Comparison of ENCODE assay signal across 8 cellular contexts in genomic region chr10:113454341-113455061, GRCh38.
DNase-seq lines count a peak whose midpoint lies in the region; ATAC-seq and TF ChIP-seq lines count a peak whose summit lies in the region.

No MANE protein-coding gene starts in this region.

- H3K27ac ChIP-seq in liver (ENCODE audit: low read depth in 1 of 2, low read length in 2 of 2) (no peak overlapping the region), upper lobe of left lung (no peak overlapping the region)

- peaks cover 7% of the 10 kb centered on the region for H3K9me3 Mint-ChIP-seq in chondrocyte (ENCODE audit: low read depth)

- DNase-seq in ACHN = peak; percentile 42
- peak; percentile 10 for DNase-seq in GM06990 (ENCODE audit: extremely low read depth, insufficient read length)
- DNase-seq in NCI-H460 (ENCODE audit: extremely low read depth, low read depth) = peak; percentile 36
- DNase-seq in chondrocyte (ENCODE audit: low spot score) = no peak
- peak; percentile 47 to 78 for DNase-seq in upper lobe of left lung

- H3K4me3 Mint-ChIP-seq in chondrocyte (ENCODE audit: unreplicated experiment) = peak overlapping the region; percentile 55

- ATAC-seq in upper lobe of left lung (ENCODE audit: low FRiP score in 2 of 2) (peak in 1 of 2 donors; percentile 69), HG02870 (IDR thresholded peaks at IDR 0.05; ENCODE audit: unreplicated experiment) (no peak), HG03135 (IDR thresholded peaks at IDR 0.05; ENCODE audit: unreplicated experiment) (no peak)

- peaks cover 1% of the 10 kb centered on the region; the same call in 1 of the 2 replicates for H3K27me3 ChIP-seq in GM06990 (replicated peaks; ENCODE audit: control insufficient read depth, insufficient read depth, low read length)
- H3K27me3 ChIP-seq in liver (ENCODE audit: control insufficient read depth in 4 of 4, insufficient read depth in 4 of 4, low read length in 3 of 4) = no peaks in the 10 kb centered on the region
- H3K27me3 ChIP-seq in upper lobe of left lung = no peaks in the 10 kb centered on the region

- no peak overlapping the region for H3K27ac Mint-ChIP-seq in chondrocyte (ENCODE audit: unreplicated experiment)

- TF ChIP-seq POLR2A in upper lobe of left lung (IDR thresholded peaks at IDR 0.05) = no peak

- no peaks in the 10 kb centered on the region for H3K9me3 ChIP-seq in liver (ENCODE audit: control insufficient read depth in 4 of 4, low read length in 3 of 4)
- no peaks in the 10 kb centered on the region for H3K9me3 ChIP-seq in upper lobe of left lung

- H3K9ac ChIP-seq in liver (ENCODE audit: low read depth in 1 of 2, low read length in 2 of 2) = no peak overlapping the region

- no peaks in the 10 kb centered on the region for H3K36me3 ChIP-seq in GM06990 (ENCODE audit: control insufficient read depth, insufficient read depth, low read length)
- H3K36me3 ChIP-seq in liver (ENCODE audit: control insufficient read depth in 4 of 4, insufficient read depth in 3 of 4, low read depth in 1 of 4, low read length in 3 of 4) = no peaks in the 10 kb centered on the region
- H3K36me3 ChIP-seq in upper lobe of left lung = no peaks in the 10 kb centered on the region

- in situ Hi-C loops in ACHN (cut with HindIII; ENCODE audit: low pct_ligation_motif_present, low pct_unique_long_range_greater_than_20kb, low sequenced_read_pairs) = no loop called here

- TF ChIP-seq RAD21 in liver (IDR thresholded peaks at IDR 0.05) = peak; percentile 72 to 77

- peaks cover 21% of the 10 kb centered on the region for H3K27me3 Mint-ChIP-seq in chondrocyte (ENCODE audit: low read depth)

- H3K4me1 Mint-ChIP-seq in chondrocyte (ENCODE audit: low read depth) = peaks cover 7% of the 10 kb centered on the region

- H3K36me3 Mint-ChIP-seq in chondrocyte (ENCODE audit: low read depth) = no peaks in the 10 kb centered on the region

- TF ChIP-seq EP300 in upper lobe of left lung (IDR thresholded peaks at IDR 0.05) = no peak

- TF ChIP-seq CTCF in GM06990 (IDR thresholded peaks at IDR 0.05; ENCODE audit: insufficient read depth, low read length, poor library complexity, severe bottlenecking) (peak; percentile 69), chondrocyte (IDR thresholded peaks at IDR 0.05) (peak; percentile 91), liver (IDR thresholded peaks at IDR 0.05; ENCODE audit: low read depth, low read length, missing input control) (peak; percentile 55), upper lobe of left lung (IDR thresholded peaks at IDR 0.05) (peak in 5 of 6 experiments; percentile 50 to 64 (median 55))

- H3K4me1 ChIP-seq in liver (ENCODE audit: control insufficient read depth in 4 of 4, insufficient read depth in 4 of 4, low read length in 3 of 4) = peaks cover 0 to 6% (median 3%) of the 10 kb centered on the region in 4 donors
- H3K4me1 ChIP-seq in upper lobe of left lung = peaks cover 0 to 8% (median 5%) of the 10 kb centered on the region in 4 donors

- 10% methylated on average over 15 of the region's 15 CpGs for WGBS in liver
- WGBS in upper lobe of left lung, 2 donors = 10 to 12% methylated on average over 6 to 15 of the region's 15 CpGs

- H3K4me3 ChIP-seq in GM06990 (replicated peaks; ENCODE audit: low read depth, low read length) (no peak overlapping the region), liver (ENCODE audit: low read depth in 1 of 3, low read length in 3 of 3) (no peak overlapping the region), upper lobe of left lung (peak overlapping the region in 1 of 4 donors; percentile 19)

TF ChIP-seq in liver, 16 proteins besides CTCF, POLR2A, EP300 and RAD21:
- TF ChIP-seq ZBTB33 (IDR thresholded peaks at IDR 0.05) (no peak), REST (IDR thresholded peaks at IDR 0.05) (no peak), TAF1 (conservative IDR thresholded peaks at IDR 0.05) (no peak), MAX (IDR thresholded peaks at IDR 0.05) (no peak), ATF3 (IDR thresholded peaks at IDR 0.05) (no peak), HNF4A (conservative IDR thresholded peaks at IDR 0.05) (no peak), YY1 (IDR thresholded peaks at IDR 0.05) (no peak), EGR1 (IDR thresholded peaks at IDR 0.05; ENCODE audit: low read depth in 2 of 2) (no peak)
